Comparison of ENCODE assay signal across 9 cellular contexts in genomic region chr12:31362759-31363415, GRCh38. TPM values are rescaled to one million over a fixed set of nuclear protein-coding genes. Genes with fewer than 3 reads are reported as not detected.
DNase-seq lines count a peak whose midpoint lies in the region; ATAC-seq and TF ChIP-seq lines count a peak whose summit lies in the region.
"Had no signal": no experiment of that assay in that cellular context is flagged by ENCODE, and none has a peak within 500 bp of the region (broad histone marks: within the 10 kb centered on the region; RNA-seq: fewer than 3 reads in every experiment).

No MANE protein-coding gene starts in this region.

- no peaks in the 10 kb centered on the region for H3K9me3 Mint-ChIP-seq in T-helper 2 cell treated with Interferon-gamma antibody and Interleukin-4, amounts not matched to agents 5 μg/mL and 100 μg/mL, for 36 hours

- TF ChIP-seq POLR2A in transverse colon (IDR thresholded peaks at IDR 0.05) (peak; percentile 22), esophagus muscularis mucosa (IDR thresholded peaks at IDR 0.05; ENCODE audit: low read depth) (no peak)

- DNase-seq in Right ventricle myocardium inferior (ENCODE audit: missing footprints): no peak
- DNase-seq in cardiac septum (ENCODE audit: low spot score): no peak
- DNase-seq in HEK293T (ENCODE audit: extremely low spot score): no peak
- DNase-seq in T-helper 2 cell treated with Interferon-gamma antibody and Interleukin-4, amounts not matched to agents 5 μg/mL and 100 μg/mL, for 36 hours (ENCODE audit: low spot score): peak; percentile 14
- peak; percentile 49 for DNase-seq in hepatocyte (ENCODE audit: low spot score)
- DNase-seq in transverse colon: peak; percentile 65
- DNase-seq in esophagus muscularis mucosa (ENCODE audit: extremely low spot score): no peak

- H3K4me1 ChIP-seq in Loucy (ENCODE audit: insufficient read depth, low read length, poor library complexity, severe bottlenecking) (peaks cover 20% of the 10 kb centered on the region), hepatocyte (ENCODE audit: insufficient read depth) (peaks cover 16% of the 10 kb centered on the region), transverse colon (peaks cover 4 to 19% (median 13%) of the 10 kb centered on the region in 4 donors), esophagus muscularis mucosa (no peaks in the 10 kb centered on the region)

- H3K4me3 ChIP-seq in Loucy (ENCODE audit: low read length, poor library complexity, severe bottlenecking) (peak overlapping the region; percentile 68), hepatocyte (no peak overlapping the region), transverse colon (peak overlapping the region in 1 of 4 donors; percentile 21), esophagus muscularis mucosa (no peak overlapping the region)

- 30% methylated on average over 6 of the region's 6 CpGs for WGBS in hepatocyte (ENCODE audit: low lambda C conversion rate, missing lambda C conversion rate)
- WGBS in transverse colon (ENCODE audit: low coverage in 1 of 2), 2 donors: 10 to 28% methylated on average over 2 to 6 of the region's 6 CpGs
- WGBS in esophagus muscularis mucosa: 52% methylated on average over 6 of the region's 6 CpGs

- no peaks in the 10 kb centered on the region for H3K36me3 Mint-ChIP-seq in T-helper 2 cell treated with Interferon-gamma antibody and Interleukin-4, amounts not matched to agents 5 μg/mL and 100 μg/mL, for 36 hours (ENCODE audit: low read depth)

- in situ Hi-C loops in transverse colon (cut with MboI; ENCODE audit: low pct_ligation_motif_present in 1 of 4, low pct_unique_long_range_greater_than_20kb in 1 of 4, low sequenced_read_pairs in 3 of 4): no loop called here

- H3K4me2 ChIP-seq in Loucy (ENCODE audit: low read depth, low read length, poor library complexity, severe bottlenecking) (peak overlapping the region; percentile 81), hepatocyte (peak overlapping the region; percentile 62)

- H3K36me3 ChIP-seq in Loucy (ENCODE audit: insufficient read depth, low read length) (no peaks in the 10 kb centered on the region), hepatocyte (replicated peaks; ENCODE audit: insufficient read depth, low read depth) (no peaks in the 10 kb centered on the region), transverse colon (no peaks in the 10 kb centered on the region), esophagus muscularis mucosa (no peaks in the 10 kb centered on the region)

- H2AFZ ChIP-seq in Loucy (ENCODE audit: low read length): peak overlapping the region; percentile 93
- H2AFZ ChIP-seq in hepatocyte: peak overlapping the region; percentile 72

- no peaks in the 10 kb centered on the region for H3K79me2 ChIP-seq in Loucy (ENCODE audit: insufficient read depth, low read length)
- no peaks in the 10 kb centered on the region for H3K79me2 ChIP-seq in hepatocyte

- TF ChIP-seq CTCF in Loucy (conservative IDR thresholded peaks at IDR 0.05; ENCODE audit: low read length) (peak; percentile 51), hepatocyte (IDR thresholded peaks at IDR 0.05; ENCODE audit: poor library complexity) (peak; percentile 26), transverse colon (IDR thresholded peaks at IDR 0.05) (peak in 3 of 5 experiments; percentile 16 to 30 (median 18)), esophagus muscularis mucosa (IDR thresholded peaks at IDR 0.05) (no peak)

- no peaks in the 10 kb centered on the region for H3K9me2 ChIP-seq in Loucy (replicated peaks; ENCODE audit: low read depth, low read length)
- H3K9me2 ChIP-seq in hepatocyte (replicated peaks; ENCODE audit: insufficient read depth): no peaks in the 10 kb centered on the region

- intact Hi-C loops in Right ventricle myocardium inferior (cut with DNase I): no loop called here
- intact Hi-C loops in cardiac septum (cut with DNase I): no loop called here
- intact Hi-C loops in transverse colon (cut with DNase I; ENCODE audit: low total_unique reads): no loop called here
- intact Hi-C loops in esophagus muscularis mucosa (cut with DNase I): no loop called here

- H4K20me1 ChIP-seq in Loucy (ENCODE audit: insufficient read depth, low read length, poor library complexity, severe bottlenecking) (no peaks in the 10 kb centered on the region), hepatocyte (ENCODE audit: insufficient read depth, poor library complexity, severe bottlenecking) (no peaks in the 10 kb centered on the region)

- peak; percentile 48 for ATAC-seq in Right ventricle myocardium inferior

- H3K27me3 ChIP-seq in Loucy (ENCODE audit: insufficient read depth, low read length, poor library complexity, severe bottlenecking): no peaks in the 10 kb centered on the region
- no peaks in the 10 kb centered on the region for H3K27me3 ChIP-seq in hepatocyte
- no peaks in the 10 kb centered on the region for H3K27me3 ChIP-seq in transverse colon
- H3K27me3 ChIP-seq in esophagus muscularis mucosa: no peaks in the 10 kb centered on the region

- POLR2A ChIA-PET in HEK293T (lab: Yijun Ruan, JAX): interaction anchor here (1.0 to 1.9 kb wide), 4 partner anchors 10 to 37 kb away, joined by 3 to 9 read pairs (median 4); partner anchors contain the start of gene SINHCAF

- H3K4me1 Mint-ChIP-seq in T-helper 2 cell treated with Interferon-gamma antibody and Interleukin-4, amounts not matched to agents 5 μg/mL and 100 μg/mL, for 36 hours (ENCODE audit: low read depth): peaks cover 21% of the 10 kb centered on the region

- H3K9me3 ChIP-seq in Loucy (ENCODE audit: insufficient read depth, low read depth, low read length) (no peaks in the 10 kb centered on the region), hepatocyte (ENCODE audit: low read depth) (no peaks in the 10 kb centered on the region), transverse colon (no peaks in the 10 kb centered on the region), esophagus muscularis mucosa (no peaks in the 10 kb centered on the region)

- H3K9ac ChIP-seq in Loucy (ENCODE audit: low read depth, low read length, poor library complexity, severe bottlenecking): peak overlapping the region; percentile 66

- H3K27ac ChIP-seq in hepatocyte: peak overlapping the region; percentile 85
- H3K27ac ChIP-seq in transverse colon: peak overlapping the region; percentile 65 to 80 (median 74)
- H3K27ac ChIP-seq in esophagus muscularis mucosa (replicated peaks in 1 of 4): no peak overlapping the region
- H3K27ac ChIP-seq: epithelial cell of prostate had no signal

- peak overlapping the region; percentile 79 for H3K4me3 Mint-ChIP-seq in T-helper 2 cell treated with Interferon-gamma antibody and Interleukin-4, amounts not matched to agents 5 μg/mL and 100 μg/mL, for 36 hours

- CTCF ChIA-PET in HEK293T (lab: Yijun Ruan, JAX): interaction anchor here (1.7 kb wide), 1 partner anchor 10 kb away, joined by 3 read pairs; no protein-coding TSS in a partner anchor

- H3K27ac Mint-ChIP-seq in T-helper 2 cell treated with Interferon-gamma antibody and Interleukin-4, amounts not matched to agents 5 μg/mL and 100 μg/mL, for 36 hours: peak overlapping the region; percentile 93

- TF ChIP-seq EP300 in transverse colon (IDR thresholded peaks at IDR 0.05; ENCODE audit: low read depth): no peak
- TF ChIP-seq EP300 in esophagus muscularis mucosa (IDR thresholded peaks at IDR 0.05): no peak

- no peaks in the 10 kb centered on the region for H3F3A ChIP-seq in Loucy (ENCODE audit: low read depth)

- H3K27me3 Mint-ChIP-seq in T-helper 2 cell treated with Interferon-gamma antibody and Interleukin-4, amounts not matched to agents 5 μg/mL and 100 μg/mL, for 36 hours (ENCODE audit: low read depth): no peaks in the 10 kb centered on the region

TF ChIP-seq in HEK293T, 16 proteins besides CTCF, POLR2A, EP300 and RAD21:
- TF ChIP-seq L3MBTL2 (conservative IDR thresholded peaks at IDR 0.05): peak; percentile 57; the same call in 1 of the 2 replicates
- TF ChIP-seq BHLHE40 (IDR thresholded peaks at IDR 0.05; ENCODE audit: borderline replicate concordance): no peak
- no peak for TF ChIP-seq SUZ12 (IDR thresholded peaks at IDR 0.05)

RNA-seq across cellular contexts. Expression of gene SINHCAF, which starts 36.9 kb away (rescaled TPM):
- 9.1 TPM for total RNA-seq in Right ventricle myocardium inferior
- total RNA-seq in cardiac septum: 10.3 TPM
- total RNA-seq in hepatocyte: 109 and 122 TPM in 2 replicates
- polyA plus RNA-seq in hepatocyte: 64.1 and 66.2 TPM in 2 replicates
- total RNA-seq in transverse colon: 100 to 1,000 TPM in 1 of 4 donors, 10 to 100 TPM in 3; 16.8 to 135 (median 64.8) TPM
- total RNA-seq in esophagus muscularis mucosa: 10 to 100 TPM; 19.2 to 41.3 (median 25.7) TPM

Comparison
In these comparisons a context has a peak if more than half of its experiments do, and no peak if none do; other contexts are left out.
1. DNase-seq: peak in T-helper 2 cell treated with Interferon-gamma antibody and Interleukin-4, amounts not matched to agents 5 μg/mL and 100 μg/mL, for 36 hours (single experiment), hepatocyte (single experiment) and transverse colon (single experiment); none in Right ventricle myocardium inferior (single experiment), cardiac septum (single experiment), HEK293T (single experiment) and esophagus muscularis mucosa (single experiment).
2. CTCF ChIP-seq: peak in Loucy (single experiment), hepatocyte (single experiment) and transverse colon (3 of 5); none in esophagus muscularis mucosa (0 of 3).
3. H3K27ac ChIP-seq: peak in hepatocyte (single experiment) and transverse colon (4 of 4); none in esophagus muscularis mucosa (0 of 4).